Comparison of ENCODE assay signal across 14 cellular contexts in the genomic region with DNA sequence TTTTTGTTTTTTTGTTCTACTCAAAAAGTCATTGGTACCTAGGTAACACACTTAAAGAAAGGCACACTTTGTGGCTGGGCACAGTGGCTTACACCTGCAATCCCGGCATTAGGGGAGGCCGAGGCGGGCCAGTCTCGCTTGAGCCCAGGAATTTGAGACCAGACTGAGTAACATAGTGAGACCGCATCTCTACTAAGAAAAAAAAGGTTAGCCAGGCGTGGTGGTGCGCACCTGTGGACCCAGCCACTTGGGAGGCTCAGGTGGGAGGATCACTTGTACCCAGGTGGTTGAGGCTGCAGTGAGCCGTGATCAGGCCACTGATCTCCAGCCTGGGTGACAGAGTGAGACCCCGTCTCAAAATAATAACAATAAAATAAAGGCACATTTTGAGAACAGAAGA.
"Had no signal": no experiment of that assay in that cellular context is flagged by ENCODE, and none has a peak within 500 bp of the region (broad histone marks: within the 10 kb centered on the region; RNA-seq: fewer than 3 reads in every experiment).

No MANE protein-coding gene starts in this region.

- H3K27ac ChIP-seq: esophagus squamous epithelium, gastroesophageal sphincter, testis, tibial nerve had no signal

- H3K9me3 ChIP-seq: testis had no signal

- H3K4me3 ChIP-seq: esophagus squamous epithelium, gastroesophageal sphincter, testis, tibial nerve had no signal

- FAIRE-seq: colon had no signal

- H3K27me3 ChIP-seq: testis had no signal

- DNase-seq: dermis blood vessel endothelial cell; esophagus squamous epithelium; foreskin fibroblast; islet precursor cell; natural killer cell; stimulated activated CD4-positive, alpha-beta T cell treated with anti-CD3 and anti-CD28 coated beads, Interleukin-15, amount 100 ng/mL, for 24 hours; stimulated activated CD4-positive, alpha-beta T cell treated with anti-CD3 and anti-CD28 coated beads, Interleukin-1b, Interleukin-23, amount 100 ng/mL, for 48 hours; stimulated activated CD4-positive, alpha-beta T cell treated with anti-CD3 and anti-CD28 coated beads, Interleukin-4, amount 100 ng/mL, for 24 hours; testis had no signal

- H3K36me3 ChIP-seq: esophagus squamous epithelium, gastroesophageal sphincter, tibial nerve had no signal

- ATAC-seq: gastroesophageal sphincter; natural killer cell; right cardiac atrium; stimulated activated memory B cell treated with anti-CD40 and anti-IgM and Interleukin-4, amounts not matched to agents 10 μg/mL and 1 μg/mL and 100 μg/mL, for 72 hours had no signal
